13 cellular contexts compared by ENCODE assay signal in genomic region chrX:77087529-77088169, GRCh38.
DNase-seq lines count a peak whose midpoint lies in the region; TF ChIP-seq lines count a peak whose summit lies in the region.
"Had no signal": no experiment of that assay in that cellular context is flagged by ENCODE, and none has a peak within 500 bp of the region (broad histone marks: within the 10 kb centered on the region; RNA-seq: fewer than 3 reads in every experiment).

No MANE protein-coding gene starts in this region.

- H3K9me3 ChIP-seq in liver (ENCODE audit: control insufficient read depth in 4 of 4, low read length in 3 of 4): no peaks in the 10 kb centered on the region
- no peaks in the 10 kb centered on the region for H3K9me3 ChIP-seq in tibial artery

- DNase-seq in DMS53 (lab: John Stamatoyannopoulos, UW): peak; percentile 37
- no peak for DNase-seq in DMS53 treated with DMSO at 0.1 percent for 48 hours (lab: John Stamatoyannopoulos, UW; ENCODE audit: unreplicated experiment)
- no peak for DNase-seq in coronary artery (ENCODE audit: low spot score)
- peak; percentile 52 to 63 for DNase-seq in tibial artery
- no peak for DNase-seq in NCI-H526 (lab: John Stamatoyannopoulos, UW)
- DNase-seq in activated CD4-positive, alpha-beta memory T cell treated with anti-CD3 and anti-CD28 coated beads, Interleukin-2, amount 10 ng/mL, durations not matched to agents 7 days and 5 days: no peak
- no peak for DNase-seq in activated CD8-positive, alpha-beta memory T cell treated with anti-CD3 and anti-CD28 coated beads, Interleukin-2, amount 50 U/mL, for 48 hours
- DNase-seq: activated T-cell treated with anti-CD3 and anti-CD28 coated beads for 4 hours, NCI-H1417 had no signal

- no peaks in the 10 kb centered on the region for H3K36me3 ChIP-seq in liver (ENCODE audit: control insufficient read depth in 4 of 4, insufficient read depth in 3 of 4, low read depth in 1 of 4, low read length in 3 of 4)
- no peaks in the 10 kb centered on the region for H3K36me3 ChIP-seq in tibial artery
- H3K36me3 ChIP-seq: cardiac muscle cell had no signal

- H3K4me3 Mint-ChIP-seq in activated CD4-positive, alpha-beta memory T cell treated with anti-CD3 and anti-CD28 coated beads, Interleukin-2, amount 10 ng/mL, durations not matched to agents 7 days and 5 days: no peak overlapping the region
- H3K4me3 Mint-ChIP-seq: memory B cell had no signal

- CTCF ChIA-PET in activated CD4-positive, alpha-beta memory T cell treated with anti-CD3 and anti-CD28 coated beads, Interleukin-2, amount 10 ng/mL, durations not matched to agents 7 days and 5 days (lab: Charles Lee): no interaction called here

- POLR2A ChIA-PET in activated CD4-positive, alpha-beta memory T cell treated with anti-CD3 and anti-CD28 coated beads, Interleukin-2, amount 10 ng/mL, durations not matched to agents 7 days and 5 days (lab: Charles Lee): no interaction called here

- no peak overlapping the region for H3K9ac ChIP-seq in liver (ENCODE audit: low read depth in 1 of 2, low read length in 2 of 2)

- no peaks in the 10 kb centered on the region for H3K36me3 Mint-ChIP-seq in activated CD4-positive, alpha-beta memory T cell treated with anti-CD3 and anti-CD28 coated beads, Interleukin-2, amount 10 ng/mL, durations not matched to agents 7 days and 5 days (ENCODE audit: low read depth)
- H3K36me3 Mint-ChIP-seq: memory B cell had no signal

- H3K9me3 Mint-ChIP-seq in activated CD4-positive, alpha-beta memory T cell treated with anti-CD3 and anti-CD28 coated beads, Interleukin-2, amount 10 ng/mL, durations not matched to agents 7 days and 5 days: no peaks in the 10 kb centered on the region

- H3K27me3 Mint-ChIP-seq in activated CD4-positive, alpha-beta memory T cell treated with anti-CD3 and anti-CD28 coated beads, Interleukin-2, amount 10 ng/mL, durations not matched to agents 7 days and 5 days: no peaks in the 10 kb centered on the region

- H3K27ac ChIP-seq in coronary artery: peak overlapping the region; percentile 67 to 71
- peak overlapping the region; percentile 3 to 35 for H3K27ac ChIP-seq in liver (ENCODE audit: low read depth in 1 of 2, low read length in 2 of 2)
- H3K27ac ChIP-seq in tibial artery: peak overlapping the region; percentile 50 to 72
- H3K27ac ChIP-seq: 22Rv1, cardiac muscle cell had no signal

- peak; percentile 31 to 38 for TF ChIP-seq RAD21 in liver (IDR thresholded peaks at IDR 0.05)

- no peaks in the 10 kb centered on the region for H3K4me1 Mint-ChIP-seq in activated CD4-positive, alpha-beta memory T cell treated with anti-CD3 and anti-CD28 coated beads, Interleukin-2, amount 10 ng/mL, durations not matched to agents 7 days and 5 days
- H3K4me1 Mint-ChIP-seq: memory B cell had no signal

- H3K27me3 ChIP-seq in liver (ENCODE audit: control insufficient read depth in 4 of 4, insufficient read depth in 4 of 4, low read length in 3 of 4) (no peaks in the 10 kb centered on the region), tibial artery (no peaks in the 10 kb centered on the region)
- H3K27me3 ChIP-seq: cardiac muscle cell had no signal

- intact Hi-C loops in tibial artery (cut with DNase I; ENCODE audit: low total_unique reads): no loop called here

- WGBS in liver: 54% methylated on average over 7 of the region's 7 CpGs

- H3K4me3 ChIP-seq in coronary artery (no peak overlapping the region), liver (ENCODE audit: low read depth in 1 of 3, low read length in 3 of 3) (no peak overlapping the region), tibial artery (no peak overlapping the region)
- H3K4me3 ChIP-seq: cardiac muscle cell had no signal

- TF ChIP-seq CTCF in coronary artery (IDR thresholded peaks at IDR 0.05) (no peak), liver (IDR thresholded peaks at IDR 0.05; ENCODE audit: low read depth, low read length, missing input control) (no peak), tibial artery (IDR thresholded peaks at IDR 0.05) (no peak)

- H3K27ac Mint-ChIP-seq in activated CD4-positive, alpha-beta memory T cell treated with anti-CD3 and anti-CD28 coated beads, Interleukin-2, amount 10 ng/mL, durations not matched to agents 7 days and 5 days: no peak overlapping the region
- H3K27ac Mint-ChIP-seq: memory B cell had no signal

- H3K4me1 ChIP-seq in liver (ENCODE audit: control insufficient read depth in 4 of 4, insufficient read depth in 4 of 4, low read length in 3 of 4): peaks cover 0 to 4% (median 0%) of the 10 kb centered on the region in 4 donors
- peaks cover 0 to 18% (median 5%) of the 10 kb centered on the region in 4 donors for H3K4me1 ChIP-seq in tibial artery

TF ChIP-seq in liver, 16 proteins besides CTCF, POLR2A, EP300 and RAD21:
- no peak for TF ChIP-seq TAF1 (conservative IDR thresholded peaks at IDR 0.05)
- TF ChIP-seq HNF4A (conservative IDR thresholded peaks at IDR 0.05): peak; percentile 69 to 79
- peak; percentile 82 to 87 for TF ChIP-seq RXRA (IDR thresholded peaks at IDR 0.05)
- no peak for TF ChIP-seq ZBTB33 (IDR thresholded peaks at IDR 0.05)
- peak; percentile 46 for TF ChIP-seq YY1 (IDR thresholded peaks at IDR 0.05)
- peak; percentile 44 for TF ChIP-seq NR2F2 (IDR thresholded peaks at IDR 0.05)
- TF ChIP-seq FOXA1 (IDR thresholded peaks at IDR 0.05): no peak
- TF ChIP-seq SP1 (IDR thresholded peaks at IDR 0.05): peak; percentile 91
- peak; percentile 46 for TF ChIP-seq HNF4G (IDR thresholded peaks at IDR 0.05)
- TF ChIP-seq MAX (IDR thresholded peaks at IDR 0.05): peak; percentile 38
- no peak for TF ChIP-seq FOXA2 (IDR thresholded peaks at IDR 0.05)
- peak; percentile 90 to 95 for TF ChIP-seq JUND (IDR thresholded peaks at IDR 0.05)
- peak; percentile 44 for TF ChIP-seq REST (IDR thresholded peaks at IDR 0.05)
- TF ChIP-seq ATF3 (IDR thresholded peaks at IDR 0.05): peak; percentile 62
- TF ChIP-seq EGR1 (IDR thresholded peaks at IDR 0.05; ENCODE audit: low read depth in 2 of 2): peak in 1 of 2 donors; percentile 35
- TF ChIP-seq GABPA (IDR thresholded peaks at IDR 0.05 in 1 of 2, conservative IDR thresholded peaks at IDR 0.05 in 1 of 2): no peak

Comparison
In these comparisons a context has a peak if more than half of its experiments do, and no peak if none do; other contexts are left out.
1. DNase-seq: peak in DMS53 (single experiment) and tibial artery (2 of 2); none in DMS53 treated with DMSO at 0.1 percent for 48 hours (single experiment), coronary artery (single experiment), NCI-H526 (0 of 2), activated CD4-positive, alpha-beta memory T cell treated with anti-CD3 and anti-CD28 coated beads, Interleukin-2, amount 10 ng/mL, durations not matched to agents 7 days and 5 days (single experiment) and activated CD8-positive, alpha-beta memory T cell treated with anti-CD3 and anti-CD28 coated beads, Interleukin-2, amount 50 U/mL, for 48 hours (single experiment).
2. H3K27ac ChIP-seq: peak in every context shown above with its lines; median percentile 69 in coronary artery; 61 in tibial artery; 19 in liver.